ENCODE assay signal across 22 cellular contexts in the genomic region with DNA sequence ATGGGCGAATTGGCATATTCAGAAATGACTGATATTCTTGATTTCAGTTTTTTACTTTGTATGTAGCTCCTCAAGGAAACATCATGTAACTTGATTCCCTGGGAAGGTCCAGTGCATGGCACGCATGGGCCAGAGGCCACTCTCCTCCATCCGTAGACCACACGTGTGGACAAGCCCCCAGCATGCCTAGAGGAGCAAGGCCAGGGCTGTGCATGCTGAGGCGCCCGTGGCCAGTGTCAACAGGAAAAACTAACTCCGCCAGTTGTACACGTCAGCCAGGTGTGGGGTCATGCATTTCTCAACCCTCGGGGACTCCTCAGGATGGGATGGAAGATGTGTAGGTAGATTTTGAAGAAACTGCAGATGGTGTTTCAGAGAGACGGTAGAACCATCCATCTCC. TPM values are rescaled to one million over a fixed set of nuclear protein-coding genes. Genes with fewer than 3 reads are reported as not detected.
DNase-seq lines count a peak whose midpoint lies in the region; ATAC-seq and TF ChIP-seq lines count a peak whose summit lies in the region.
"Had no signal": no experiment of that assay in that cellular context is flagged by ENCODE, and none has a peak within 500 bp of the region (broad histone marks: within the 10 kb centered on the region; RNA-seq: fewer than 3 reads in every experiment).

No MANE protein-coding gene starts in this region.

- peaks cover 2 to 18% of the 10 kb centered on the region in 2 donors for H3K36me3 Mint-ChIP-seq in CD14-positive monocyte

- TF ChIP-seq CTCF in CD14-positive monocyte (IDR thresholded peaks at IDR 0.05) (no peak), epithelial cell of esophagus (IDR thresholded peaks at IDR 0.05; ENCODE audit: insufficient read depth, low read depth, low read length, missing control alignments) (no peak), neutrophil (IDR thresholded peaks at IDR 0.05) (no peak)

- peak overlapping the region; percentile 68 for H2AFZ ChIP-seq in Karpas-422 (ENCODE audit: low read length)
- H2AFZ ChIP-seq: GM23248 had no signal

- peak overlapping the region in 6 of 7 donors; percentile 19 to 99 (median 98) for H3K27ac Mint-ChIP-seq in CD14-positive monocyte
- H3K27ac Mint-ChIP-seq: B cell; CD4-positive, alpha-beta T cell had no signal

- peaks cover 90% of the 10 kb centered on the region for H3K4me1 Mint-ChIP-seq in CD14-positive monocyte

- H3K27me3 Mint-ChIP-seq in CD14-positive monocyte (ENCODE audit: low read depth in 3 of 3), result no peaks in the 10 kb centered on the region
- H3K27me3 Mint-ChIP-seq: CD4-positive, alpha-beta T cell had no signal

- H4K20me1 ChIP-seq in Karpas-422 (ENCODE audit: insufficient read depth, low read depth, low read length), result no peaks in the 10 kb centered on the region

- DNase-seq in CD14-positive monocyte (ENCODE audit: low spot score), result no peak
- no peak for DNase-seq in Karpas-422
- peak; percentile 86 for DNase-seq in epithelial cell of esophagus (ENCODE audit: low read depth)
- no peak for DNase-seq in NCI-H524 treated with DMSO at 0.1 percent for 48 hours (lab: John Stamatoyannopoulos, UW)
- no peak for DNase-seq in SIG-M5 (lab: John Stamatoyannopoulos, UW)
- no peak for DNase-seq in effector CD4-positive, alpha-beta T cell
- DNase-seq: CD4-positive, alpha-beta T cell; GM23248; H7; Kasumi-1; NCI-H2029 treated with DMSO at 0.1 percent for 48 hours; NCI-H226; NCI-H510A; NCI-H82; NK-92 treated with Interleukin-12 subunit alpha and Interleukin-12 subunit beta, amount 100 ng/mL, for 24 hours; PC-3 had no signal

- peak overlapping the region; percentile 71 for H3K4me2 ChIP-seq in Karpas-422 (ENCODE audit: low read depth, low read length, poor library complexity, severe bottlenecking)

- no peak overlapping the region for H3K4me3 Mint-ChIP-seq in CD14-positive monocyte
- H3K4me3 Mint-ChIP-seq: B cell; CD4-positive, alpha-beta T cell had no signal

- no peak for ATAC-seq in GM18511 (IDR thresholded peaks at IDR 0.05; ENCODE audit: unreplicated experiment)
- ATAC-seq: PC-3 had no signal

- H3K27ac ChIP-seq in Karpas-422 (ENCODE audit: low read length) (peak overlapping the region; percentile 98), neutrophil (peak overlapping the region; percentile 97)
- H3K27ac ChIP-seq: GM23248 had no signal

- H3K9me3 Mint-ChIP-seq in CD14-positive monocyte, result peaks cover 0 to 3% (median 0%) of the 10 kb centered on the region in 7 donors
- H3K9me3 Mint-ChIP-seq: CD4-positive, alpha-beta T cell had no signal

- H3K9ac ChIP-seq in Karpas-422 (ENCODE audit: low read length), result peak overlapping the region; percentile 79
- H3K9ac ChIP-seq: GM23248 had no signal

- no peaks in the 10 kb centered on the region for H3K79me2 ChIP-seq in Karpas-422 (ENCODE audit: low read length)

- H3K9me3 ChIP-seq in Karpas-422 (ENCODE audit: low read length), result no peaks in the 10 kb centered on the region
- H3K9me3 ChIP-seq in neutrophil, result no peaks in the 10 kb centered on the region

- no peaks in the 10 kb centered on the region for H3K9me2 ChIP-seq in Karpas-422 (replicated peaks; ENCODE audit: insufficient read depth, low read length)

- H3K4me1 ChIP-seq in Karpas-422 (ENCODE audit: low read length) (peaks cover 57% of the 10 kb centered on the region), neutrophil (ENCODE audit: control insufficient read depth in 1 of 2, insufficient read depth in 1 of 2, low read depth in 1 of 2, low read length in 1 of 2) (peaks cover 56 to 64% of the 10 kb centered on the region in 2 experiments)

- H3K4me3 ChIP-seq in Karpas-422 (ENCODE audit: low read length) (peak overlapping the region; percentile 51), epithelial cell of esophagus (ENCODE audit: low read length) (no peak overlapping the region), neutrophil (ENCODE audit: low read depth in 1 of 2, low read length in 1 of 2) (no peak overlapping the region)
- H3K4me3 ChIP-seq: GM23248 had no signal

- H3K36me3 ChIP-seq in Karpas-422 (ENCODE audit: insufficient read depth, low read length), result no peaks in the 10 kb centered on the region
- H3K36me3 ChIP-seq in neutrophil, result no peaks in the 10 kb centered on the region

- H3K27me3 ChIP-seq in Karpas-422 (ENCODE audit: low read length) (no peaks in the 10 kb centered on the region), neutrophil (no peaks in the 10 kb centered on the region)

- intact Hi-C loops in CD14-positive monocyte (cut with micrococcal nuclease), result no loop called here

RNA-seq across cellular contexts. Expression of gene CD93, which starts 37.8 kb away (rescaled TPM):
- polyA plus RNA-seq in CD14-positive monocyte, result 10 to 100 TPM; 26.0 to 48.9 TPM
- not detected in 2 replicates for total RNA-seq in Karpas-422 (2014; rRNA removed; shearing (Covaris generic); ENCODE audit: low replicate concordance)
- total RNA-seq: G401, GM23248, HT-29, PC-3, SK-MEL-5 had no signal
